8 cellular contexts compared by ENCODE assay signal in genomic region chr6:161274488-161274858, GRCh38. TPM values are rescaled to one million over a fixed set of nuclear protein-coding genes. Genes with fewer than 3 reads are reported as not detected.
DNase-seq lines count a peak whose midpoint lies in the region; ATAC-seq and TF ChIP-seq lines count a peak whose summit lies in the region.

No MANE protein-coding gene starts in this region.

- H3K4me1 ChIP-seq in muscle layer of duodenum (ENCODE audit: control insufficient read depth in 1 of 2, insufficient read depth in 2 of 2, low read length in 2 of 2): peaks cover 5 to 7% of the 10 kb centered on the region in 2 donors

- DNase-seq in AG04450 (ENCODE audit: low read depth, low spot score): no peak
- DNase-seq in HL-60 (ENCODE audit: low read depth in 1 of 2, low spot score in 1 of 2): no peak
- peak in 1 of 2 donors; percentile 8 for DNase-seq in cardiac fibroblast (ENCODE audit: low read depth in 2 of 2)
- no peak for DNase-seq in AML-193 (lab: John Stamatoyannopoulos, UW)
- DNase-seq in NOMO-1 treated with DMSO at 0.1 percent for 48 hours (lab: John Stamatoyannopoulos, UW; ENCODE audit: unreplicated experiment): no peak

- POLR2A ChIA-PET in AG04450 (lab: Yijun Ruan, JAX): interaction anchor here (0.6 to 1.2 kb wide), 9 partner anchors 31 to 299 kb away, joined by 3 to 11 read pairs (median 4); no protein-coding TSS in a partner anchor

- CTCF ChIA-PET in AG04450 (lab: Charles Lee): interaction anchor here (1.9 to 6.5 kb wide), 2 partner anchors 98 to 344 kb away, joined by 11 to 51 read pairs; no protein-coding TSS in a partner anchor

- no peaks in the 10 kb centered on the region for H3K27me3 ChIP-seq in AG04450 (ENCODE audit: control insufficient read depth, insufficient read depth, low read length)
- H3K27me3 ChIP-seq in HL-60 (ENCODE audit: insufficient read depth, poor library complexity, severe bottlenecking): no peaks in the 10 kb centered on the region
- H3K27me3 ChIP-seq in muscle layer of duodenum (ENCODE audit: low read depth, low read length): no peaks in the 10 kb centered on the region

- peak overlapping the region; percentile 84 for H3K4me3 ChIP-seq in AG04450 (ENCODE audit: low read depth, low read length)
- peak overlapping the region; percentile 37 for H3K4me3 ChIP-seq in HL-60 (replicated peaks; ENCODE audit: insufficient read depth, low read length)
- peak overlapping the region; percentile 70 to 79 for H3K4me3 ChIP-seq in cardiac fibroblast (replicated peaks in 1 of 2; ENCODE audit: low read depth in 2 of 2, low read length in 2 of 2)
- H3K4me3 ChIP-seq in muscle layer of duodenum (ENCODE audit: low read depth in 1 of 2, low read length in 2 of 2): peak overlapping the region; percentile 69 to 80

- no peak for TF ChIP-seq CTCF in AG04450 (IDR thresholded peaks at IDR 0.05; ENCODE audit: low read depth, low read length)
- no peak for TF ChIP-seq CTCF in HL-60 (IDR thresholded peaks at IDR 0.05; ENCODE audit: insufficient read depth, low read length)
- TF ChIP-seq CTCF in cardiac fibroblast (IDR thresholded peaks at IDR 0.05; ENCODE audit: low read depth, low read length): no peak

- ATAC-seq in HG03045 (IDR thresholded peaks at IDR 0.05; ENCODE audit: unreplicated experiment): no peak
- ATAC-seq in GM21825 (IDR thresholded peaks at IDR 0.05; ENCODE audit: unreplicated experiment): no peak

- no peaks in the 10 kb centered on the region for H3K36me3 ChIP-seq in muscle layer of duodenum (ENCODE audit: control insufficient read depth in 1 of 2, insufficient read depth in 2 of 2, low read length in 2 of 2)

- H3K9me3 ChIP-seq in AG04450 (ENCODE audit: control insufficient read depth, insufficient read depth, low read length) (no peaks in the 10 kb centered on the region), muscle layer of duodenum (ENCODE audit: control insufficient read depth in 1 of 2, low read length in 2 of 2) (no peaks in the 10 kb centered on the region)

- H3K27ac ChIP-seq in AG04450 (ENCODE audit: low read depth, low read length) (peak overlapping the region; percentile 80), HL-60 (replicated peaks) (no peak overlapping the region), muscle layer of duodenum (ENCODE audit: low read length) (peak overlapping the region; percentile 26)

RNA-seq across cellular contexts. Expression of gene AGPAT4, which starts 0.6 kb away (rescaled TPM):
- 7.8 and 10.0 TPM in 2 replicates for polyA plus RNA-seq in AG04450 (2011; rRNA removed)
- 11.9 and 21.1 TPM in 2 replicates for polyA minus RNA-seq in AG04450 (2011; rRNA and poly(A)+ RNA removed)
